ENCODE assay signal across 2 cellular contexts in genomic region chr18:6315556-6316331, GRCh38.
TF ChIP-seq lines count a peak whose summit lies in the region.

No MANE protein-coding gene starts in this region.

TF ChIP-seq in WTC11, 78 proteins besides CTCF, POLR2A, EP300 and RAD21 (continued from another document):
- no peak for TF ChIP-seq ZNF532 (CRISPR knock-in tag; IDR thresholded peaks at IDR 0.05; ENCODE audit: borderline replicate concordance)
TF ChIP-seq in WTC11: peak in this region for 1.

TF ChIP-seq in HepG2, 621 proteins besides CTCF, POLR2A, EP300 and RAD21 (continued from another document and continues in another):
- TF ChIP-seq, protein P1, sequence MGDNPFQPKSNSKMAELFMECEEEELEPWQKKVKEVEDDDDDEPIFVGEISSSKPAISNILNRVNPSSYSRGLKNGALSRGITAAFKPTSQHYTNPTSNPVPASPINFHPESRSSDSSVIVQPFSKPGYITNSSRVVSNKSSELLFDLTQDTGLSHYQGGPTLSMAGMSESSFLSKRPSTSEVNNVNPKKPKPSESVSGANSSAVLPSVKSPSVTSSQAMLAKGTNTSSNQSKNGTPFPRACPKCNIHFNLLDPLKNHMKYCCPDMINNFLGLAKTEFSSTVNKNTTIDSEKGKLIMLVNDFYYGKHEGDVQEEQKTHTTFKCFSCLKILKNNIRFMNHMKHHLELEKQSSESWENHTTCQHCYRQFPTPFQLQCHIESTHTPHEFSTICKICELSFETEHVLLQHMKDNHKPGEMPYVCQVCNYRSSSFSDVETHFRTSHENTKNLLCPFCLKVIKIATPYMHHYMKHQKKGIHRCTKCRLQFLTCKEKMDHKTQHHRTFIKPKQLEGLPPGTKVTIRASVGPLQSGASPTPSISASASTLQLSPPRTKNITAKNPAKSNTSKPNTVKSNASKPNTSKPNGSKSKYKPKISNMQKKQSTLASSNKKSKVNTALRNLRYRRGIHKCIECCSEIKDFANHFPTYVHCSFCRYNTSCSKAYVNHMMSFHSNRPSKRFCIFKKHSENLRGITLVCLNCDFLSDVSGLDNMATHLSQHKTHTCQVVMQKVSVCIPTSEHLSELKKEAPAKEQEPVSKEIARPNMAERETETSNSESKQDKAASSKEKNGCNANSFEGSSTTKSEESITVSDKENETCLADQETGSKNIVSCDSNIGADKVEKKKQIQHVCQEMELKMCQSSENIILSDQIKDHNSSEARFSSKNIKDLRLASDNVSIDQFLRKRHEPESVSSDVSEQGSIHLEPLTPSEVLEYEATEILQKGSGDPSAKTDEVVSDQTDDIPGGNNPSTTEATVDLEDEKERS (CRISPR knock-in tag; IDR thresholded peaks at IDR 0.05): 0 out of 2 replicates have a peak, but pooled peaks have one; percentile 40
- TF ChIP-seq BCL6 (CRISPR knock-in tag; IDR thresholded peaks at IDR 0.05) (no peak), ZNF501 (CRISPR knock-in tag; IDR thresholded peaks at IDR 0.05) (peak; percentile 58; the same call in 1 of the 2 replicates), ZNF441 (CRISPR knock-in tag; IDR thresholded peaks at IDR 0.05; ENCODE audit: borderline replicate concordance) (peak; percentile 55; the same call in 1 of the 2 replicates), MIXL1 (CRISPR knock-in tag; IDR thresholded peaks at IDR 0.05) (0 out of 2 replicates have a peak, but pooled peaks have one; percentile 23), PATZ1 (CRISPR knock-in tag; IDR thresholded peaks at IDR 0.05) (peak; percentile 30; the same call in 1 of the 2 replicates), GABPB1 (CRISPR knock-in tag; IDR thresholded peaks at IDR 0.05) (peak; percentile 42; the same call in 1 of the 2 replicates), TP53 (CRISPR knock-in tag; conservative IDR thresholded peaks at IDR 0.05) (no peak), SAP130 (CRISPR knock-in tag; IDR thresholded peaks at IDR 0.05; ENCODE audit: low read depth) (peak; percentile 43; the same call in 1 of the 2 replicates), TBX2 (CRISPR knock-in tag; IDR thresholded peaks at IDR 0.05; ENCODE audit: borderline replicate concordance) (0 out of 2 replicates have a peak, but pooled peaks have one; percentile 13), CEBPB (IDR thresholded peaks at IDR 0.05; ENCODE audit: borderline replicate concordance, low read depth, low read length) (peak; percentile 53; the same call in 1 of the 2 replicates), HOMEZ (CRISPR knock-in tag; IDR thresholded peaks at IDR 0.05; ENCODE audit: low read depth) (peak; percentile 35; the same call in 1 of the 2 replicates), SALL1 (CRISPR knock-in tag; IDR thresholded peaks at IDR 0.05) (peak; percentile 86), HNF4A (CRISPR knock-in tag; IDR thresholded peaks at IDR 0.05) (peak; percentile 64), CREB1 (IDR thresholded peaks at IDR 0.05) (peak; percentile 85), CREB1 (CRISPR knock-in tag; IDR thresholded peaks at IDR 0.05) (peak; percentile 30; the same call in 1 of the 2 replicates), RORA (CRISPR knock-in tag; IDR thresholded peaks at IDR 0.05) (no peak), SOX6 (IDR thresholded peaks at IDR 0.05) (no peak), SOX6 (CRISPR knock-in tag; IDR thresholded peaks at IDR 0.05) (0 out of 2 replicates have a peak, but pooled peaks have one; percentile 26), ZNF709 (CRISPR knock-in tag; IDR thresholded peaks at IDR 0.05) (no peak), ATF7 (IDR thresholded peaks at IDR 0.05) (peak; percentile 83), ATF7 (CRISPR knock-in tag; IDR thresholded peaks at IDR 0.05) (peak; percentile 77), MEF2D (CRISPR knock-in tag; IDR thresholded peaks at IDR 0.05) (0 out of 2 replicates have a peak, but pooled peaks have one; percentile 19), ZNF230 (CRISPR knock-in tag; IDR thresholded peaks at IDR 0.05) (no peak), FOXA3 (CRISPR knock-in tag; IDR thresholded peaks at IDR 0.05) (peak; percentile 36), ZMAT3 (CRISPR knock-in tag; conservative IDR thresholded peaks at IDR 0.05) (no peak), GATAD2A (CRISPR knock-in tag; IDR thresholded peaks at IDR 0.05) (peak; percentile 70), DPF2 (CRISPR knock-in tag; IDR thresholded peaks at IDR 0.05; ENCODE audit: borderline replicate concordance, low read depth) (0 out of 2 replicates have a peak, but pooled peaks have one; percentile 19), HNF1B (CRISPR knock-in tag; IDR thresholded peaks at IDR 0.05) (peak; percentile 33; the same call in 1 of the 2 replicates), ARNT2 (CRISPR knock-in tag; IDR thresholded peaks at IDR 0.05; ENCODE audit: low read depth) (no peak), HNRNPL (IDR thresholded peaks at IDR 0.05; ENCODE audit: low read depth, low read length) (no peak), ELF3 (CRISPR knock-in tag; IDR thresholded peaks at IDR 0.05) (peak; percentile 21; the same call in 1 of the 2 replicates), GABPA (IDR thresholded peaks at IDR 0.05; ENCODE audit: low read depth, low read length) (no peak), GABPA (CRISPR knock-in tag; IDR thresholded peaks at IDR 0.05; ENCODE audit: low read depth) (peak; percentile 47; the same call in 1 of the 2 replicates), KLF15 (CRISPR knock-in tag; IDR thresholded peaks at IDR 0.05; ENCODE audit: borderline replicate concordance) (no peak), HIC2 (CRISPR knock-in tag; IDR thresholded peaks at IDR 0.05; ENCODE audit: low read depth) (peak; percentile 81), PITX1 (CRISPR knock-in tag; IDR thresholded peaks at IDR 0.05) (no peak)
- TF ChIP-seq, protein P2, sequence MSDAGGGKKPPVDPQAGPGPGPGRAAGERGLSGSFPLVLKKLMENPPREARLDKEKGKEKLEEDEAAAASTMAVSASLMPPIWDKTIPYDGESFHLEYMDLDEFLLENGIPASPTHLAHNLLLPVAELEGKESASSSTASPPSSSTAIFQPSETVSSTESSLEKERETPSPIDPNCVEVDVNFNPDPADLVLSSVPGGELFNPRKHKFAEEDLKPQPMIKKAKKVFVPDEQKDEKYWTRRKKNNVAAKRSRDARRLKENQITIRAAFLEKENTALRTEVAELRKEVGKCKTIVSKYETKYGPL (CRISPR knock-in tag; IDR thresholded peaks at IDR 0.05): peak; percentile 27
- TF ChIP-seq, protein P3, sequence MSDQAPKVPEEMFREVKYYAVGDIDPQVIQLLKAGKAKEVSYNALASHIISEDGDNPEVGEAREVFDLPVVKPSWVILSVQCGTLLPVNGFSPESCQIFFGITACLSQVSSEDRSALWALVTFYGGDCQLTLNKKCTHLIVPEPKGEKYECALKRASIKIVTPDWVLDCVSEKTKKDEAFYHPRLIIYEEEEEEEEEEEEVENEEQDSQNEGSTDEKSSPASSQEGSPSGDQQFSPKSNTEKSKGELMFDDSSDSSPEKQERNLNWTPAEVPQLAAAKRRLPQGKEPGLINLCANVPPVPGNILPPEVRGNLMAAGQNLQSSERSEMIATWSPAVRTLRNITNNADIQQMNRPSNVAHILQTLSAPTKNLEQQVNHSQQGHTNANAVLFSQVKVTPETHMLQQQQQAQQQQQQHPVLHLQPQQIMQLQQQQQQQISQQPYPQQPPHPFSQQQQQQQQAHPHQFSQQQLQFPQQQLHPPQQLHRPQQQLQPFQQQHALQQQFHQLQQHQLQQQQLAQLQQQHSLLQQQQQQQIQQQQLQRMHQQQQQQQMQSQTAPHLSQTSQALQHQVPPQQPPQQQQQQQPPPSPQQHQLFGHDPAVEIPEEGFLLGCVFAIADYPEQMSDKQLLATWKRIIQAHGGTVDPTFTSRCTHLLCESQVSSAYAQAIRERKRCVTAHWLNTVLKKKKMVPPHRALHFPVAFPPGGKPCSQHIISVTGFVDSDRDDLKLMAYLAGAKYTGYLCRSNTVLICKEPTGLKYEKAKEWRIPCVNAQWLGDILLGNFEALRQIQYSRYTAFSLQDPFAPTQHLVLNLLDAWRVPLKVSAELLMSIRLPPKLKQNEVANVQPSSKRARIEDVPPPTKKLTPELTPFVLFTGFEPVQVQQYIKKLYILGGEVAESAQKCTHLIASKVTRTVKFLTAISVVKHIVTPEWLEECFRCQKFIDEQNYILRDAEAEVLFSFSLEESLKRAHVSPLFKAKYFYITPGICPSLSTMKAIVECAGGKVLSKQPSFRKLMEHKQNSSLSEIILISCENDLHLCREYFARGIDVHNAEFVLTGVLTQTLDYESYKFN (CRISPR knock-in tag; conservative IDR thresholded peaks at IDR 0.05): peak; percentile 47; the same call in 1 of the 2 replicates
- TF ChIP-seq, protein P4, sequence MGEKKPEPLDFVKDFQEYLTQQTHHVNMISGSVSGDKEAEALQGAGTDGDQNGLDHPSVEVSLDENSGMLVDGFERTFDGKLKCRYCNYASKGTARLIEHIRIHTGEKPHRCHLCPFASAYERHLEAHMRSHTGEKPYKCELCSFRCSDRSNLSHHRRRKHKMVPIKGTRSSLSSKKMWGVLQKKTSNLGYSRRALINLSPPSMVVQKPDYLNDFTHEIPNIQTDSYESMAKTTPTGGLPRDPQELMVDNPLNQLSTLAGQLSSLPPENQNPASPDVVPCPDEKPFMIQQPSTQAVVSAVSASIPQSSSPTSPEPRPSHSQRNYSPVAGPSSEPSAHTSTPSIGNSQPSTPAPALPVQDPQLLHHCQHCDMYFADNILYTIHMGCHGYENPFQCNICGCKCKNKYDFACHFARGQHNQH (CRISPR knock-in tag; IDR thresholded peaks at IDR 0.05): 0 out of 2 replicates have a peak, but pooled peaks have one; percentile 23
- TF ChIP-seq, protein P5, sequence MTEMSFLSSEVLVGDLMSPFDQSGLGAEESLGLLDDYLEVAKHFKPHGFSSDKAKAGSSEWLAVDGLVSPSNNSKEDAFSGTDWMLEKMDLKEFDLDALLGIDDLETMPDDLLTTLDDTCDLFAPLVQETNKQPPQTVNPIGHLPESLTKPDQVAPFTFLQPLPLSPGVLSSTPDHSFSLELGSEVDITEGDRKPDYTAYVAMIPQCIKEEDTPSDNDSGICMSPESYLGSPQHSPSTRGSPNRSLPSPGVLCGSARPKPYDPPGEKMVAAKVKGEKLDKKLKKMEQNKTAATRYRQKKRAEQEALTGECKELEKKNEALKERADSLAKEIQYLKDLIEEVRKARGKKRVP (CRISPR knock-in tag; IDR thresholded peaks at IDR 0.05): peak in 1 of 2 experiments; percentile 39; a peak in 1 of 4 replicates
